ENCODE assay signal across 39 cellular contexts in the genomic region with DNA sequence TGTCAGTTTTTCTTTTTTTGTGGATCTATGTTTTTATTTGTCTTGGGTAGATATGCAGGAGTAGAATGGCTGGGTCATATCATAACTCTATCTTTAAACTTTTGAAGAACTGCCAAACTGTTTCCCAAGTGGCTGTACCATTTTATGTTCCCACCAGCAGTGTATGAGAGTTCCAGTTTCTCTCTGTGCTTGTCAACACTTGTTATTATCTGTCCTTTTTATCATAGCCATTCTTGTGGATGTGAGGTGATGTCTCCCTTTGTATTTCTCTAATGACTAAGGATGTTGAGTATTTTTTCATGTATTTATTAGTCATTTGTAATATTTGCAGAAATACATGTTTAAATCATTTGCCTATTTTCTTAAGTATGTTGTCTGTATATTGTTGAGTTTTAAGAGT. TPM values are rescaled to one million over a fixed set of nuclear protein-coding genes. Genes with fewer than 3 reads are reported as not detected.
"Had no signal": no experiment of that assay in that cellular context is flagged by ENCODE, and none has a peak within 500 bp of the region (broad histone marks: within the 10 kb centered on the region; RNA-seq: fewer than 3 reads in every experiment).

No MANE protein-coding gene starts in this region.

- DNase-seq: activated effector memory CD4-positive, alpha-beta T cell treated with anti-CD3 and anti-CD28 coated beads, Interleukin-2, amount 50 U/mL, for 16 hours; activated effector memory CD4-positive, alpha-beta T cell treated with Interleukin-2 at 50 U/mL for 16 hours; activated gamma-delta T cell; activated gamma-delta T cell treated with Interleukin-2 at 50 U/mL for 16 hours; activated naive CD4-positive, alpha-beta T cell; activated naive CD4-positive, alpha-beta T cell treated with anti-CD3 and anti-CD28 coated beads for 36 hours; activated naive CD4-positive, alpha-beta T cell treated with anti-CD3 and anti-CD28 coated beads, Interleukin-2, amount 10 ng/mL, durations not matched to agents 7 days and 5 days; activated naive CD4-positive, alpha-beta T cell treated with anti-CD3 and anti-CD28 coated beads, Interleukin-2, amount 50 U/mL, for 16 hours; activated naive CD4-positive, alpha-beta T cell treated with Interleukin-2 at 50 U/mL for 16 hours; activated naive CD8-positive, alpha-beta T cell treated with anti-CD3 and anti-CD28 coated beads for 36 hours; activated naive CD8-positive, alpha-beta T cell treated with anti-CD3 and anti-CD28 coated beads, Interleukin-2, amount 10 ng/mL, durations not matched to agents 7 days and 5 days; activated naive CD8-positive, alpha-beta T cell treated with anti-CD3 and anti-CD28 coated beads, Interleukin-2, amount 50 U/mL, for 24 hours; activated T-cell treated with anti-CD3 and anti-CD28 coated beads for 4 hours; activated T-cell treated with anti-CD3 and anti-CD28 coated beads, Interleukin-2, amount 50 U/mL, for 1 hour; activated T-cell treated with anti-CD3 and anti-CD28 coated beads, Interleukin-2, amount 50 U/mL, for 24 hours; activated T-cell treated with anti-CD3 and anti-CD28 coated beads, Interleukin-2, amount 50 U/mL, for 4 hours; activated T-cell treated with anti-CD3 and anti-CD28 coated beads, Interleukin-2, amount 50 U/mL, for 48 hours; activated T-cell treated with anti-CD3 and anti-CD28 coated beads, Interleukin-2, amount 50 U/mL, for 72 hours; adrenal gland; amniotic stem cell; amygdala; anterior cingulate cortex; aorta; body of pancreas; brain microvascular endothelial cell; caudate nucleus; central memory CD4-positive, alpha-beta T cell; cerebellar nuclear complex had no signal

- H3K9me3 ChIP-seq: adrenal gland, ascending aorta, body of pancreas had no signal

- FAIRE-seq: astrocyte had no signal

- H3K4me3 Mint-ChIP-seq: activated naive CD4-positive, alpha-beta T cell treated with anti-CD3 and anti-CD28 coated beads for 36 hours; activated naive CD4-positive, alpha-beta T cell treated with anti-CD3 and anti-CD28 coated beads, Interleukin-2, amount 10 ng/mL, durations not matched to agents 7 days and 5 days; activated naive CD4-positive, alpha-beta T cell treated with anti-CD3 and anti-CD28 coated beads, Interleukin-2, amount 50 U/mL, for 24 hours; activated naive CD8-positive, alpha-beta T cell; activated naive CD8-positive, alpha-beta T cell treated with anti-CD3 and anti-CD28 coated beads for 36 hours; activated naive CD8-positive, alpha-beta T cell treated with anti-CD3 and anti-CD28 coated beads, Interleukin-2, amount 10 ng/mL, durations not matched to agents 7 days and 5 days; activated naive CD8-positive, alpha-beta T cell treated with anti-CD3 and anti-CD28 coated beads, Interleukin-2, amount 50 U/mL, for 24 hours; activated T-cell treated with anti-CD3 and anti-CD28 coated beads, Interleukin-2, amount 50 U/mL, for 24 hours; activated T-cell treated with anti-CD3 and anti-CD28 coated beads, Interleukin-2, amount 50 U/mL, for 4 hours; activated T-cell treated with anti-CD3 and anti-CD28 coated beads, Interleukin-2, amount 50 U/mL, for 72 hours; activated T-helper 1 cell treated with anti-CD3 and anti-CD28 coated beads, Interleukin-12 subunit alpha, Interleukin-12 subunit beta, Interleukin-2, Interleukin-4 antibody, amounts not matched to agents 30 ng/mL and 10 ng/mL and 1 ng/mL, durations not matched to agents 14 hours and 24 hours and 36 hours; activated T-helper 17 cell treated with anti-CD3 and anti-CD28 coated beads, Interleukin-2, amount 50 U/mL, for 72 hours; brain; central memory CD8-positive, alpha-beta T cell had no signal

- H3K27me3 ChIP-seq: adrenal gland, ascending aorta, body of pancreas, brain microvascular endothelial cell, cardiac muscle cell had no signal

- H3K4me1 ChIP-seq: adrenal gland, ascending aorta, body of pancreas had no signal

- H3K36me3 ChIP-seq: adrenal gland, ascending aorta, brain microvascular endothelial cell, cardiac muscle cell had no signal

- H3K27ac ChIP-seq: adrenal gland, ascending aorta, body of pancreas, brain microvascular endothelial cell, cardiac muscle cell had no signal

- H3K4me3 ChIP-seq: adrenal gland, ascending aorta, body of pancreas, cardiac muscle cell had no signal

- ATAC-seq: activated naive CD4-positive, alpha-beta T cell treated with anti-CD3 and anti-CD28 coated beads, Interleukin-2, amount 50 U/mL, for 72 hours; activated naive CD8-positive, alpha-beta T cell treated with anti-CD3 and anti-CD28 coated beads, Interleukin-2, amount 50 U/mL, for 24 hours; activated T-cell treated with anti-CD3 and anti-CD28 coated beads, Interleukin-2, amount 50 U/mL, for 4 hours; activated T-cell treated with anti-CD3 and anti-CD28 coated beads, Interleukin-2, amount 50 U/mL, for 72 hours; activated T-helper 17 cell treated with anti-CD3 and anti-CD28 coated beads, Interleukin-2, amount 50 U/mL, for 72 hours; body of pancreas had no signal

- H3K9me3 Mint-ChIP-seq: activated naive CD4-positive, alpha-beta T cell treated with anti-CD3 and anti-CD28 coated beads for 36 hours; activated naive CD4-positive, alpha-beta T cell treated with anti-CD3 and anti-CD28 coated beads, Interleukin-2, amount 10 ng/mL, durations not matched to agents 7 days and 5 days; activated naive CD4-positive, alpha-beta T cell treated with anti-CD3 and anti-CD28 coated beads, Interleukin-2, amount 50 U/mL, for 24 hours; activated naive CD4-positive, alpha-beta T cell treated with anti-CD3 and anti-CD28 coated beads, Interleukin-2, amount 50 U/mL, for 72 hours; activated naive CD8-positive, alpha-beta T cell treated with anti-CD3 and anti-CD28 coated beads for 36 hours; activated naive CD8-positive, alpha-beta T cell treated with anti-CD3 and anti-CD28 coated beads, Interleukin-2, amount 50 U/mL, for 24 hours; activated T-helper 1 cell treated with anti-CD3 and anti-CD28 coated beads, Interleukin-12 subunit alpha, Interleukin-12 subunit beta, Interleukin-2, Interleukin-4 antibody, amounts not matched to agents 30 ng/mL and 10 ng/mL and 1 ng/mL, durations not matched to agents 14 hours and 24 hours and 36 hours; activated T-helper 17 cell treated with anti-CD3 and anti-CD28 coated beads, Interleukin-2, amount 50 U/mL, for 72 hours; activated T-helper 2 cell treated with anti-CD3 and anti-CD28 coated beads, Interferon-gamma antibody, Interleukin-2, Interleukin-4, amounts not matched to agents 10 μg/mL and 5 μg/mL and 100 μg/mL, durations not matched to agents 14 hours and 24 hours and 36 hours; brain; central memory CD8-positive, alpha-beta T cell had no signal

- H3K27ac Mint-ChIP-seq: activated naive CD4-positive, alpha-beta T cell treated with anti-CD3 and anti-CD28 coated beads for 36 hours; activated naive CD4-positive, alpha-beta T cell treated with anti-CD3 and anti-CD28 coated beads, Interleukin-2, amount 10 ng/mL, durations not matched to agents 7 days and 5 days; activated naive CD4-positive, alpha-beta T cell treated with anti-CD3 and anti-CD28 coated beads, Interleukin-2, amount 50 U/mL, for 24 hours; activated naive CD4-positive, alpha-beta T cell treated with anti-CD3 and anti-CD28 coated beads, Interleukin-2, amount 50 U/mL, for 72 hours; activated naive CD8-positive, alpha-beta T cell; activated naive CD8-positive, alpha-beta T cell treated with anti-CD3 and anti-CD28 coated beads for 36 hours; activated naive CD8-positive, alpha-beta T cell treated with anti-CD3 and anti-CD28 coated beads, Interleukin-2, amount 10 ng/mL, durations not matched to agents 7 days and 5 days; activated naive CD8-positive, alpha-beta T cell treated with anti-CD3 and anti-CD28 coated beads, Interleukin-2, amount 50 U/mL, for 24 hours; activated T-cell treated with anti-CD3 and anti-CD28 coated beads, Interleukin-2, amount 50 U/mL, for 24 hours; activated T-cell treated with anti-CD3 and anti-CD28 coated beads, Interleukin-2, amount 50 U/mL, for 72 hours; activated T-helper 1 cell treated with anti-CD3 and anti-CD28 coated beads, Interleukin-12 subunit alpha, Interleukin-12 subunit beta, Interleukin-2, Interleukin-4 antibody, amounts not matched to agents 30 ng/mL and 10 ng/mL and 1 ng/mL, durations not matched to agents 14 hours and 24 hours and 36 hours; activated T-helper 17 cell treated with anti-CD3 and anti-CD28 coated beads, Interleukin-2, amount 50 U/mL, for 72 hours; activated T-helper 2 cell treated with anti-CD3 and anti-CD28 coated beads, Interferon-gamma antibody, Interleukin-2, Interleukin-4, amounts not matched to agents 10 μg/mL and 5 μg/mL and 100 μg/mL, durations not matched to agents 14 hours and 24 hours and 36 hours; brain had no signal

- H3K27me3 Mint-ChIP-seq: activated naive CD4-positive, alpha-beta T cell treated with anti-CD3 and anti-CD28 coated beads, Interleukin-2, amount 50 U/mL, for 24 hours; activated naive CD8-positive, alpha-beta T cell; activated naive CD8-positive, alpha-beta T cell treated with anti-CD3 and anti-CD28 coated beads, Interleukin-2, amount 50 U/mL, for 24 hours had no signal

- H3K36me3 Mint-ChIP-seq: activated naive CD4-positive, alpha-beta T cell treated with anti-CD3 and anti-CD28 coated beads, Interleukin-2, amount 10 ng/mL, durations not matched to agents 7 days and 5 days; activated naive CD4-positive, alpha-beta T cell treated with anti-CD3 and anti-CD28 coated beads, Interleukin-2, amount 50 U/mL, for 24 hours; activated naive CD4-positive, alpha-beta T cell treated with anti-CD3 and anti-CD28 coated beads, Interleukin-2, amount 50 U/mL, for 72 hours; activated naive CD8-positive, alpha-beta T cell; brain had no signal

RNA-seq across cellular contexts. Expression of a gene that starts 17.4 kb away (rescaled TPM):
- total RNA-seq: activated naive CD4-positive, alpha-beta T cell treated with anti-CD3 and anti-CD28 coated beads for 36 hours; activated naive CD4-positive, alpha-beta T cell treated with anti-CD3 and anti-CD28 coated beads, Interleukin-2, amount 50 U/mL, for 72 hours; activated naive CD8-positive, alpha-beta T cell treated with anti-CD3 and anti-CD28 coated beads for 36 hours; activated naive CD8-positive, alpha-beta T cell treated with anti-CD3 and anti-CD28 coated beads, Interleukin-2, amount 10 ng/mL, durations not matched to agents 7 days and 5 days; activated T-cell treated with anti-CD3 and anti-CD28 coated beads, Interleukin-2, amount 50 U/mL, for 4 hours; activated T-cell treated with anti-CD3 and anti-CD28 coated beads, Interleukin-2, amount 50 U/mL, for 72 hours; activated T-helper 1 cell treated with anti-CD3 and anti-CD28 coated beads, Interleukin-12 subunit alpha, Interleukin-12 subunit beta, Interleukin-2, Interleukin-4 antibody, amounts not matched to agents 30 ng/mL and 10 ng/mL and 1 ng/mL, durations not matched to agents 14 hours and 24 hours and 36 hours; activated T-helper 17 cell treated with anti-CD3 and anti-CD28 coated beads, Interleukin-2, amount 50 U/mL, for 72 hours; ascending aorta; body of pancreas had no signal
- polyA plus RNA-seq: aorta had no signal
